Comparison of ENCODE assay signal across 37 cellular contexts in genomic region chr13:45228002-45228401, GRCh38. TPM values are rescaled to one million over a fixed set of nuclear protein-coding genes. Genes with fewer than 3 reads are reported as not detected.
"Had no signal": no experiment of that assay in that cellular context is flagged by ENCODE, and none has a peak within 500 bp of the region (broad histone marks: within the 10 kb centered on the region; RNA-seq: fewer than 3 reads in every experiment).

No MANE protein-coding gene starts in this region.

- H3K36me3 ChIP-seq: adrenal gland, esophagus squamous epithelium, gastroesophageal sphincter, heart right ventricle had no signal

- H3K4me1 ChIP-seq: body of pancreas, esophagus squamous epithelium had no signal

- H3K27me3 Mint-ChIP-seq: activated B cell treated with CpG ODN at 0.5 μM for 24 hours; activated CD8-positive, alpha-beta memory T cell treated with anti-CD3 and anti-CD28 coated beads, Interleukin-2, amount 10 ng/mL, durations not matched to agents 7 days and 5 days; activated CD8-positive, alpha-beta T cell treated with anti-CD3 and anti-CD28 coated beads for 36 hours; activated naive CD4-positive, alpha-beta T cell treated with anti-CD3 and anti-CD28 coated beads, Interleukin-2, amount 50 U/mL, for 24 hours; activated naive CD8-positive, alpha-beta T cell treated with anti-CD3 and anti-CD28 coated beads for 36 hours; activated naive CD8-positive, alpha-beta T cell treated with anti-CD3 and anti-CD28 coated beads, Interleukin-2, amount 50 U/mL, for 24 hours; effector memory CD8-positive, alpha-beta T cell had no signal

- H3K27ac ChIP-seq: adrenal gland, body of pancreas, epithelial cell of prostate, esophagus squamous epithelium, gastroesophageal sphincter, heart right ventricle, VCaP had no signal

- H3K9me3 Mint-ChIP-seq: activated B cell treated with CpG ODN at 0.5 μM for 24 hours; activated CD8-positive, alpha-beta T cell treated with anti-CD3 and anti-CD28 coated beads for 36 hours; activated naive CD4-positive, alpha-beta T cell treated with anti-CD3 and anti-CD28 coated beads for 36 hours; activated naive CD4-positive, alpha-beta T cell treated with anti-CD3 and anti-CD28 coated beads, Interleukin-2, amount 50 U/mL, for 24 hours; activated naive CD8-positive, alpha-beta T cell treated with anti-CD3 and anti-CD28 coated beads for 36 hours; activated naive CD8-positive, alpha-beta T cell treated with anti-CD3 and anti-CD28 coated beads, Interleukin-2, amount 50 U/mL, for 24 hours; activated T-helper 1 cell treated with anti-CD3 and anti-CD28 coated beads, Interleukin-12 subunit alpha, Interleukin-12 subunit beta, Interleukin-2, Interleukin-4 antibody, amounts not matched to agents 30 ng/mL and 10 ng/mL and 1 ng/mL, durations not matched to agents 14 hours and 24 hours and 36 hours; activated T-helper 2 cell treated with anti-CD3 and anti-CD28 coated beads, Interferon-gamma antibody, Interleukin-2, Interleukin-4, amounts not matched to agents 10 μg/mL and 5 μg/mL and 100 μg/mL, durations not matched to agents 14 hours and 24 hours and 36 hours; effector memory CD8-positive, alpha-beta T cell had no signal

- DNase-seq: activated B cell treated with CpG ODN at 0.5 μM for 24 hours; activated CD4-positive, alpha-beta T cell treated with anti-CD3 and anti-CD28 coated beads for 48 hours; activated CD4-positive, alpha-beta T cell treated with anti-CD3 and anti-CD28 coated beads, Interleukin-2, amount 50 U/mL, for 1 hour; activated CD4-positive, alpha-beta T cell treated with anti-CD3 and anti-CD28 coated beads, Interleukin-2, amount 50 U/mL, for 48 hours; activated CD8-positive, alpha-beta memory T cell treated with anti-CD3 and anti-CD28 coated beads, Interleukin-2, amount 10 ng/mL, durations not matched to agents 7 days and 5 days; activated CD8-positive, alpha-beta memory T cell treated with anti-CD3 and anti-CD28 coated beads, Interleukin-2, amount 50 U/mL, for 4 hours; activated CD8-positive, alpha-beta T cell treated with anti-CD3 and anti-CD28 coated beads for 36 hours; activated effector memory CD4-positive, alpha-beta T cell treated with anti-CD3 and anti-CD28 coated beads, Interleukin-2, amount 50 U/mL, for 16 hours; activated naive CD4-positive, alpha-beta T cell treated with anti-CD3 and anti-CD28 coated beads for 36 hours; activated naive CD8-positive, alpha-beta T cell treated with anti-CD3 and anti-CD28 coated beads for 36 hours; activated naive CD8-positive, alpha-beta T cell treated with anti-CD3 and anti-CD28 coated beads, Interleukin-2, amount 50 U/mL, for 24 hours; activated T-cell treated with anti-CD3 and anti-CD28 coated beads, Interleukin-2, amount 50 U/mL, for 1 hour; activated T-cell treated with anti-CD3 and anti-CD28 coated beads, Interleukin-2, amount 50 U/mL, for 48 hours; adrenal gland; amygdala; aorta; body of pancreas; caudate nucleus; cortex of kidney; dermis blood vessel endothelial cell; effector CD4-positive, alpha-beta T cell; effector memory CD8-positive, alpha-beta T cell; esophagus squamous epithelium; foreskin melanocyte; heart right ventricle; T-helper 2 cell had no signal

- H3K9me3 ChIP-seq: adrenal gland, body of pancreas, esophagus squamous epithelium, gastroesophageal sphincter, heart right ventricle had no signal

- H3K4me1 Mint-ChIP-seq: activated CD8-positive, alpha-beta memory T cell treated with anti-CD3 and anti-CD28 coated beads, Interleukin-2, amount 10 ng/mL, durations not matched to agents 7 days and 5 days had no signal

- H3K27me3 ChIP-seq: adrenal gland, body of pancreas, esophagus squamous epithelium, gastroesophageal sphincter, heart right ventricle had no signal

- H3K27ac Mint-ChIP-seq: activated B cell treated with CpG ODN at 0.5 μM for 24 hours; activated CD8-positive, alpha-beta memory T cell treated with anti-CD3 and anti-CD28 coated beads, Interleukin-2, amount 10 ng/mL, durations not matched to agents 7 days and 5 days; activated CD8-positive, alpha-beta T cell treated with anti-CD3 and anti-CD28 coated beads for 36 hours; activated naive CD4-positive, alpha-beta T cell treated with anti-CD3 and anti-CD28 coated beads for 36 hours; activated naive CD4-positive, alpha-beta T cell treated with anti-CD3 and anti-CD28 coated beads, Interleukin-2, amount 50 U/mL, for 24 hours; activated naive CD8-positive, alpha-beta T cell treated with anti-CD3 and anti-CD28 coated beads for 36 hours; activated naive CD8-positive, alpha-beta T cell treated with anti-CD3 and anti-CD28 coated beads, Interleukin-2, amount 50 U/mL, for 24 hours; activated T-helper 1 cell treated with anti-CD3 and anti-CD28 coated beads, Interleukin-12 subunit alpha, Interleukin-12 subunit beta, Interleukin-2, Interleukin-4 antibody, amounts not matched to agents 30 ng/mL and 10 ng/mL and 1 ng/mL, durations not matched to agents 14 hours and 24 hours and 36 hours; activated T-helper 2 cell treated with anti-CD3 and anti-CD28 coated beads, Interferon-gamma antibody, Interleukin-2, Interleukin-4, amounts not matched to agents 10 μg/mL and 5 μg/mL and 100 μg/mL, durations not matched to agents 14 hours and 24 hours and 36 hours; effector memory CD8-positive, alpha-beta T cell had no signal

- H3K4me3 Mint-ChIP-seq: activated B cell treated with CpG ODN at 0.5 μM for 24 hours; activated CD8-positive, alpha-beta memory T cell treated with anti-CD3 and anti-CD28 coated beads, Interleukin-2, amount 10 ng/mL, durations not matched to agents 7 days and 5 days; activated CD8-positive, alpha-beta T cell treated with anti-CD3 and anti-CD28 coated beads for 36 hours; activated naive CD4-positive, alpha-beta T cell treated with anti-CD3 and anti-CD28 coated beads for 36 hours; activated naive CD4-positive, alpha-beta T cell treated with anti-CD3 and anti-CD28 coated beads, Interleukin-2, amount 50 U/mL, for 24 hours; activated naive CD8-positive, alpha-beta T cell treated with anti-CD3 and anti-CD28 coated beads for 36 hours; activated naive CD8-positive, alpha-beta T cell treated with anti-CD3 and anti-CD28 coated beads, Interleukin-2, amount 50 U/mL, for 24 hours; activated T-helper 1 cell treated with anti-CD3 and anti-CD28 coated beads, Interleukin-12 subunit alpha, Interleukin-12 subunit beta, Interleukin-2, Interleukin-4 antibody, amounts not matched to agents 30 ng/mL and 10 ng/mL and 1 ng/mL, durations not matched to agents 14 hours and 24 hours and 36 hours; effector memory CD8-positive, alpha-beta T cell had no signal

- H3K4me3 ChIP-seq: adrenal gland, body of pancreas, esophagus squamous epithelium, gastroesophageal sphincter, heart right ventricle had no signal

RNA-seq across cellular contexts. Expression of gene KCTD4, which starts 27.2 kb away (rescaled TPM):
- total RNA-seq: activated B cell treated with CpG ODN at 0.5 μM for 24 hours; activated CD8-positive, alpha-beta memory T cell treated with anti-CD3 and anti-CD28 coated beads for 36 hours; activated CD8-positive, alpha-beta memory T cell treated with anti-CD3 and anti-CD28 coated beads, Interleukin-2, amount 10 ng/mL, durations not matched to agents 7 days and 5 days; activated CD8-positive, alpha-beta T cell treated with anti-CD3 and anti-CD28 coated beads for 36 hours; activated naive CD4-positive, alpha-beta T cell treated with anti-CD3 and anti-CD28 coated beads for 36 hours; activated naive CD8-positive, alpha-beta T cell treated with anti-CD3 and anti-CD28 coated beads for 36 hours; activated T-helper 1 cell treated with anti-CD3 and anti-CD28 coated beads, Interleukin-12 subunit alpha, Interleukin-12 subunit beta, Interleukin-2, Interleukin-4 antibody, amounts not matched to agents 30 ng/mL and 10 ng/mL and 1 ng/mL, durations not matched to agents 14 hours and 24 hours and 36 hours; activated T-helper 2 cell treated with anti-CD3 and anti-CD28 coated beads, Interferon-gamma antibody, Interleukin-2, Interleukin-4, amounts not matched to agents 10 μg/mL and 5 μg/mL and 100 μg/mL, durations not matched to agents 14 hours and 24 hours and 36 hours; adrenal gland; body of pancreas; chondrocyte; dermis blood vessel endothelial cell; endothelial cell of umbilical vein; esophagus squamous epithelium; glomerular endothelial cell; T-helper 1 cell treated with Interleukin-12 subunit alpha and Interleukin-12 subunit beta and Interleukin-4 antibody, amounts not matched to agents 30 ng/mL and 1 ng/mL, for 36 hours had no signal
- polyA plus RNA-seq: endothelial cell of umbilical vein had no signal
